In the genomic region with DNA sequence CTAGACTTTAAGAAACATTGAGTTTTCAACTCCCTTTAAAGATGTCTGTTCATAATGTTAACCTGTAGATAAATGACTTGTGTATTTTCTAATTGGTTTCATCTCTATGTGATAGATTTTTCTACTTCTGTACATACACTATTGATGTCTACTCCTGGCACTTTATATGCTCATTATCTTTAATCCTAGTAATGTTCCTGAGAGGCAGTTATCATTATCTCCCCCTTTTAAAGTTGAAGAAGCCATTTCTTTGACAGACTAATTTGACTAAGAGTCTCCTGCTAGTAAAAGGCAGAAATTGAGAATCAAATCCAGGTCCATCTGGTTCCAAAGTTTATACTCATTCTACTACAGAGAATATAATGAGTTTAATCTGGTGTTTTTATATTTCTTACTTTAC, we compare ENCODE assay signal across 21 cellular contexts.
DNase-seq lines count a peak whose midpoint lies in the region; ATAC-seq, FAIRE-seq and TF ChIP-seq lines count a peak whose summit lies in the region.
"Had no signal": no experiment of that assay in that cellular context is flagged by ENCODE, and none has a peak within 500 bp of the region (broad histone marks: within the 10 kb centered on the region; RNA-seq: fewer than 3 reads in every experiment).

No MANE protein-coding gene starts in this region.

- FAIRE-seq in colon (lab: Jason Lieb, UNC): peak; percentile 33
- FAIRE-seq: A549, GM12891 had no signal

- CTCF ChIA-PET in MCF 10A (lab: Yijun Ruan, JAX): interaction anchor here (1.0 kb wide), 1 partner anchor 11 kb away, joined by 3 read pairs; no protein-coding TSS in a partner anchor

- POLR2A ChIA-PET in MCF 10A (lab: Yijun Ruan, JAX): interaction anchor here (0.6 kb wide), 1 partner anchor 1036 kb away, joined by 3 read pairs; no protein-coding TSS in a partner anchor

- DNase-seq in NCI-H1436 (lab: John Stamatoyannopoulos, UW) (peak; percentile 3), NCI-H1436 treated with DMSO at 0.1 percent for 48 hours (lab: John Stamatoyannopoulos, UW) (no peak), NCI-H2227 (lab: John Stamatoyannopoulos, UW; ENCODE audit: unreplicated experiment) (peak; percentile 0), left colon (no peak), MCF 10A (ENCODE audit: unreplicated experiment) (no peak)
- DNase-seq: ACHN; AML-193; BE2C; CD4-positive, alpha-beta T cell; CD8-positive, alpha-beta memory T cell; DMS53; DMS79 treated with DMSO at 0.1 percent for 48 hours; GF-D8; H9; HFFc6 had no signal

- intact Hi-C loops in left colon (cut with DNase I, micrococcal nuclease) (no loop called here), MCF 10A (cut with micrococcal nuclease) (no loop called here)

- H3K4me1 Mint-ChIP-seq in MCF 10A (ENCODE audit: insufficient read depth, unreplicated experiment): no peaks in the 10 kb centered on the region
- H3K4me1 Mint-ChIP-seq: CD14-positive monocyte, GM23338, H9 had no signal

- no peak for TF ChIP-seq CTCF in MCF 10A (IDR thresholded peaks at IDR 0.05; ENCODE audit: unreplicated experiment)

- no TSS peak for BruUV-seq in MCF 10A (replicated peaks; lab: Mats Ljungman, UMichigan)

- no peak for ATAC-seq in left colon
- ATAC-seq: A549, GM23338, HCT116 had no signal

- H3K27me3 Mint-ChIP-seq in MCF 10A (ENCODE audit: insufficient read depth, unreplicated experiment): no peaks in the 10 kb centered on the region
- H3K27me3 Mint-ChIP-seq: CD4-positive, alpha-beta T cell had no signal

- no peaks in the 10 kb centered on the region for H3K9me3 Mint-ChIP-seq in MCF 10A (ENCODE audit: unreplicated experiment)
- H3K9me3 Mint-ChIP-seq: CD4-positive, alpha-beta T cell; CD8-positive, alpha-beta memory T cell; GM23338; H9; HFFc6 had no signal

- peaks cover 22% of the 10 kb centered on the region for H3K36me3 Mint-ChIP-seq in MCF 10A (ENCODE audit: insufficient read depth, unreplicated experiment)

- H3K27ac Mint-ChIP-seq in MCF 10A (ENCODE audit: low read depth, unreplicated experiment): no peak overlapping the region
- H3K27ac Mint-ChIP-seq: CD14-positive monocyte; CD4-positive, alpha-beta T cell; CD8-positive, alpha-beta memory T cell; GM23338; H9; HFFc6 had no signal

- H3K4me3 Mint-ChIP-seq in MCF 10A (ENCODE audit: unreplicated experiment): no peak overlapping the region
- H3K4me3 Mint-ChIP-seq: CD14-positive monocyte; CD4-positive, alpha-beta T cell; CD8-positive, alpha-beta memory T cell; GM23338; H9; HFFc6 had no signal

Comparison
In these comparisons a context has a peak if more than half of its experiments do, and no peak if none do; other contexts are left out.
1. DNase-seq: peak in NCI-H1436 (single experiment) and NCI-H2227 (single experiment); none in NCI-H1436 treated with DMSO at 0.1 percent for 48 hours (single experiment), left colon (0 of 2) and MCF 10A (single experiment).